ENCODE assay signal across 26 cellular contexts in genomic region chr7:46852795-46853194, GRCh38.
"Had no signal": no experiment of that assay in that cellular context is flagged by ENCODE, and none has a peak within 500 bp of the region (broad histone marks: within the 10 kb centered on the region; RNA-seq: fewer than 3 reads in every experiment).

No MANE protein-coding gene starts in this region.

- H3K4me1 ChIP-seq: adrenal gland, body of pancreas, colonic mucosa had no signal

- H3K4me3 ChIP-seq: adrenal gland, body of pancreas, colonic mucosa had no signal

- H3K36me3 ChIP-seq: adrenal gland, colonic mucosa had no signal

- H3K9me3 ChIP-seq: adrenal gland, body of pancreas, colonic mucosa had no signal

- ATAC-seq: activated CD4-positive, alpha-beta T cell treated with anti-CD3 and anti-CD28 coated beads for 36 hours; activated CD8-positive, alpha-beta memory T cell treated with anti-CD3 and anti-CD28 coated beads, Interleukin-2, amount 10 ng/mL, durations not matched to agents 7 days and 5 days; activated CD8-positive, alpha-beta T cell treated with anti-CD3 and anti-CD28 coated beads, Interleukin-2, amount 10 ng/mL, durations not matched to agents 7 days and 5 days; activated naive CD8-positive, alpha-beta T cell treated with anti-CD3 and anti-CD28 coated beads, Interleukin-2, amount 50 U/mL, for 24 hours; body of pancreas; esophagus mucosa had no signal

- DNase-seq: activated CD4-positive, alpha-beta memory T cell treated with anti-CD3 and anti-CD28 coated beads for 36 hours; activated CD4-positive, alpha-beta T cell treated with anti-CD3 and anti-CD28 coated beads for 36 hours; activated CD4-positive, alpha-beta T cell treated with anti-CD3 and anti-CD28 coated beads, Interleukin-2, amount 10 ng/mL, durations not matched to agents 24 days and 14 days; activated CD4-positive, CD25-positive, alpha-beta regulatory T cell; activated CD4-positive, CD25-positive, alpha-beta regulatory T cell treated with anti-CD3 and anti-CD28 coated beads, Interleukin-2, amount 50 U/mL, for 72 hours; activated CD8-positive, alpha-beta memory T cell treated with anti-CD3 and anti-CD28 coated beads, Interleukin-2, amount 10 ng/mL, durations not matched to agents 7 days and 5 days; activated CD8-positive, alpha-beta memory T cell treated with anti-CD3 and anti-CD28 coated beads, Interleukin-2, amount 50 U/mL, for 4 hours; activated CD8-positive, alpha-beta T cell treated with anti-CD3 and anti-CD28 coated beads, Interleukin-2, amount 10 ng/mL, durations not matched to agents 7 days and 5 days; activated effector memory CD4-positive, alpha-beta T cell treated with anti-CD3 and anti-CD28 coated beads, Interleukin-2, amount 50 U/mL, for 16 hours; activated naive CD4-positive, alpha-beta T cell treated with anti-CD3 and anti-CD28 coated beads for 36 hours; activated naive CD8-positive, alpha-beta T cell treated with anti-CD3 and anti-CD28 coated beads for 36 hours; activated naive CD8-positive, alpha-beta T cell treated with anti-CD3 and anti-CD28 coated beads, Interleukin-2, amount 50 U/mL, for 24 hours; activated T-cell treated with anti-CD3 and anti-CD28 coated beads, Interleukin-2, amount 50 U/mL, for 1 hour; activated T-cell treated with anti-CD3 and anti-CD28 coated beads, Interleukin-2, amount 50 U/mL, for 48 hours; adrenal gland; amygdala; aorta; body of pancreas; caudate nucleus; cerebellar nuclear complex; colonic mucosa; effector CD8-positive, alpha-beta T cell; foreskin fibroblast; head of caudate nucleus; T-helper 2 cell had no signal

- H3K27ac ChIP-seq: adrenal gland, body of pancreas, colonic mucosa had no signal

- H3K27me3 ChIP-seq: adrenal gland, body of pancreas, colonic mucosa had no signal
